Comparison of ENCODE assay signal across 23 cellular contexts in genomic region chr13:103833453-103833852, GRCh38.
"Had no signal": no experiment of that assay in that cellular context is flagged by ENCODE, and none has a peak within 500 bp of the region (broad histone marks: within the 10 kb centered on the region; RNA-seq: fewer than 3 reads in every experiment).

No MANE protein-coding gene starts in this region.

- H3K9me3 ChIP-seq: colonic mucosa, esophagus squamous epithelium, gastrocnemius medialis had no signal

- ATAC-seq: effector memory CD8-positive, alpha-beta T cell; esophagus mucosa; foreskin keratinocyte; gastrocnemius medialis; gastroesophageal sphincter; heart left ventricle; heart right ventricle had no signal

- H3K27ac ChIP-seq: colonic mucosa, coronary artery, dorsolateral prefrontal cortex, epithelial cell of prostate, esophagus muscularis mucosa, esophagus squamous epithelium, foreskin keratinocyte, gastrocnemius medialis, gastroesophageal sphincter, heart left ventricle, heart right ventricle had no signal

- H3K4me3 ChIP-seq: colonic mucosa, coronary artery, dorsolateral prefrontal cortex, esophagus muscularis mucosa, esophagus squamous epithelium, gastrocnemius medialis, gastroesophageal sphincter, heart left ventricle, heart right ventricle had no signal

- H3K36me3 ChIP-seq: colonic mucosa, esophagus muscularis mucosa, esophagus squamous epithelium, gastrocnemius medialis, gastroesophageal sphincter, heart left ventricle, heart right ventricle had no signal

- DNase-seq: colonic mucosa; cortex of kidney; dermis blood vessel endothelial cell; dorsolateral prefrontal cortex; effector CD4-positive, alpha-beta T cell; effector CD8-positive, alpha-beta T cell; effector memory CD4-positive, alpha-beta T cell; effector memory CD8-positive, alpha-beta T cell; endodermal cell; erythroblast; esophagus squamous epithelium; foreskin fibroblast; foreskin keratinocyte; foreskin melanocyte; gastrocnemius medialis; glutamatergic neuron; heart left ventricle; heart right ventricle had no signal
